Comparison of ENCODE assay signal across 9 cellular contexts in the genomic region with DNA sequence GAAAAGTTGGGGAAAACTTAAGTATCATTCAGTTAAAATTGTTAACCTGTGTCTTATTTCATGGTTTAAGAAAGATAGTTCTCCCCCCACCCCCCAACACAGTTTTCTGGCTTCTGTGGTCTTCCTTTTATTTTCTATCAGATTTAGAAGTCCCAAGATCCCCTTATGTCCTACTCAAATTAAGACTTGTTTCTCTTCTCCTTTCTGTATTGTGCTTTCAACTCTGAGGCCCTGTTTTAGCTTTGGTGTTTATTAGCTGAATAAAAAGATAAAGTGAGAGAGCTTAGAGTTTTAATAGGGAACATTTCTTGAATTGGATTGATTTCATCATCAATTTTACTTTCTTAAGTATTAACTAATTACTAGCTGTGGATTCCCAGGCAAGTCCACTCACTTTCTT.
DNase-seq lines count a peak whose midpoint lies in the region; ATAC-seq and TF ChIP-seq lines count a peak whose summit lies in the region.
"Had no signal": no experiment of that assay in that cellular context is flagged by ENCODE, and none has a peak within 500 bp of the region (broad histone marks: within the 10 kb centered on the region; RNA-seq: fewer than 3 reads in every experiment).

No MANE protein-coding gene starts in this region.

- peaks cover 22% of the 10 kb centered on the region for H3K27me3 ChIP-seq in OCI-LY3 (ENCODE audit: low read depth, low read length)
- no peaks in the 10 kb centered on the region for H3K27me3 ChIP-seq in neural cell (ENCODE audit: insufficient read depth, low read depth, low read length)
- no peaks in the 10 kb centered on the region for H3K27me3 ChIP-seq in brain microvascular endothelial cell (replicated peaks)

- peaks cover 52% of the 10 kb centered on the region for H3K79me2 ChIP-seq in OCI-LY3 (ENCODE audit: low read length)
- H3K79me2 ChIP-seq in neural cell (replicated peaks; ENCODE audit: insufficient read depth, low read length): peaks cover 19% of the 10 kb centered on the region

- in situ Hi-C loops in brain microvascular endothelial cell (cut with HindIII; ENCODE audit: low pct_ligation_motif_present, low sequenced_read_pairs): no loop called here

- ATAC-seq in GM18909 (IDR thresholded peaks at IDR 0.05; ENCODE audit: poor library complexity, unreplicated experiment) (peak; percentile 59), HG02623 (IDR thresholded peaks at IDR 0.05; ENCODE audit: unreplicated experiment) (peak; percentile 40)

- H3K27ac ChIP-seq in OCI-LY3 (ENCODE audit: low read length) (no peak overlapping the region), neural cell (ENCODE audit: low read length) (peak overlapping the region; percentile 72), brain microvascular endothelial cell (no peak overlapping the region)

- no peaks in the 10 kb centered on the region for H3K9me3 ChIP-seq in OCI-LY3 (ENCODE audit: insufficient read depth, low read length)
- H3K9me3 ChIP-seq in neural cell (ENCODE audit: low read length): no peaks in the 10 kb centered on the region

- H3K4me2 ChIP-seq in OCI-LY3 (ENCODE audit: low read length): peak overlapping the region; percentile 57
- H3K4me2 ChIP-seq in neural cell (ENCODE audit: low read length): peak overlapping the region; percentile 54

- no peak for TF ChIP-seq EP300 in neural cell (conservative IDR thresholded peaks at IDR 0.05; ENCODE audit: poor library complexity, severe bottlenecking)

- H2AFZ ChIP-seq in OCI-LY3 (ENCODE audit: low read depth, low read length) (no peak overlapping the region), neural cell (ENCODE audit: low read depth, low read length) (no peak overlapping the region)

- H3K36me3 ChIP-seq in OCI-LY3 (replicated peaks; ENCODE audit: low read depth, low read length): no peaks in the 10 kb centered on the region
- H3K36me3 ChIP-seq in neural cell (ENCODE audit: insufficient read depth, low read length): no peaks in the 10 kb centered on the region
- H3K36me3 ChIP-seq in brain microvascular endothelial cell (replicated peaks): no peaks in the 10 kb centered on the region

- peaks cover 8% of the 10 kb centered on the region for H3F3A ChIP-seq in neural cell (ENCODE audit: insufficient read depth, low read length, poor library complexity, severe bottlenecking)

- H3K4me1 ChIP-seq in OCI-LY3 (ENCODE audit: low read length): peaks cover 36% of the 10 kb centered on the region

- H3K9me2 ChIP-seq in neural cell (ENCODE audit: insufficient read depth, low read length): no peaks in the 10 kb centered on the region

- DNase-seq in SIG-M5 treated with dmso at 0.1 percent for 504 hours (lab: John Stamatoyannopoulos, UW; ENCODE audit: unreplicated experiment) (no peak), NCI-H187 (lab: John Stamatoyannopoulos, UW) (no peak), brain microvascular endothelial cell (no peak)
- no peak for DNase-seq in stimulated activated CD8-positive, alpha-beta memory T cell treated with anti-CD3 and anti-CD28 coated beads, Interleukin-4, amount 100 ng/mL, for 48 hours
- DNase-seq: activated effector memory CD4-positive, alpha-beta T cell treated with anti-CD3 and anti-CD28 coated beads, Interleukin-2, amount 50 U/mL, for 16 hours had no signal

- H4K20me1 ChIP-seq in OCI-LY3 (ENCODE audit: insufficient read depth, low read length) (peaks cover 60% of the 10 kb centered on the region), neural cell (ENCODE audit: insufficient read depth) (no peaks in the 10 kb centered on the region)

- TF ChIP-seq CTCF in OCI-LY3 (IDR thresholded peaks at IDR 0.05; ENCODE audit: low read depth, low read length): no peak
- TF ChIP-seq CTCF in neural cell (IDR thresholded peaks at IDR 0.05; ENCODE audit: poor library complexity, severe bottlenecking): no peak
- TF ChIP-seq CTCF in brain microvascular endothelial cell (IDR thresholded peaks at IDR 0.05; ENCODE audit: low read depth, low read length, missing control alignments): no peak

- peak overlapping the region; percentile 20 for H3K4me3 ChIP-seq in OCI-LY3 (ENCODE audit: low read length)
- peak overlapping the region; percentile 45 for H3K4me3 ChIP-seq in neural cell (ENCODE audit: low read length)
- H3K4me3 ChIP-seq in brain microvascular endothelial cell (ENCODE audit: low read depth, low read length): no peak overlapping the region

- no peak for TF ChIP-seq RAD21 in neural cell (conservative IDR thresholded peaks at IDR 0.05)

- H3K9ac ChIP-seq in OCI-LY3 (ENCODE audit: low read length) (0 out of 2 replicates have a peak overlapping the region, but pooled peaks have one; percentile 0), neural cell (ENCODE audit: low read length) (no peak overlapping the region)

TF ChIP-seq in neural cell, 6 proteins besides CTCF, POLR2A, EP300 and RAD21:
- TF ChIP-seq SMC3 (conservative IDR thresholded peaks at IDR 0.05; ENCODE audit: poor library complexity) (no peak), EZH2 (IDR thresholded peaks at IDR 0.05; ENCODE audit: borderline replicate concordance, insufficient read depth, low read length, poor library complexity, severe bottlenecking) (no peak)
- TF ChIP-seq, protein P1, sequence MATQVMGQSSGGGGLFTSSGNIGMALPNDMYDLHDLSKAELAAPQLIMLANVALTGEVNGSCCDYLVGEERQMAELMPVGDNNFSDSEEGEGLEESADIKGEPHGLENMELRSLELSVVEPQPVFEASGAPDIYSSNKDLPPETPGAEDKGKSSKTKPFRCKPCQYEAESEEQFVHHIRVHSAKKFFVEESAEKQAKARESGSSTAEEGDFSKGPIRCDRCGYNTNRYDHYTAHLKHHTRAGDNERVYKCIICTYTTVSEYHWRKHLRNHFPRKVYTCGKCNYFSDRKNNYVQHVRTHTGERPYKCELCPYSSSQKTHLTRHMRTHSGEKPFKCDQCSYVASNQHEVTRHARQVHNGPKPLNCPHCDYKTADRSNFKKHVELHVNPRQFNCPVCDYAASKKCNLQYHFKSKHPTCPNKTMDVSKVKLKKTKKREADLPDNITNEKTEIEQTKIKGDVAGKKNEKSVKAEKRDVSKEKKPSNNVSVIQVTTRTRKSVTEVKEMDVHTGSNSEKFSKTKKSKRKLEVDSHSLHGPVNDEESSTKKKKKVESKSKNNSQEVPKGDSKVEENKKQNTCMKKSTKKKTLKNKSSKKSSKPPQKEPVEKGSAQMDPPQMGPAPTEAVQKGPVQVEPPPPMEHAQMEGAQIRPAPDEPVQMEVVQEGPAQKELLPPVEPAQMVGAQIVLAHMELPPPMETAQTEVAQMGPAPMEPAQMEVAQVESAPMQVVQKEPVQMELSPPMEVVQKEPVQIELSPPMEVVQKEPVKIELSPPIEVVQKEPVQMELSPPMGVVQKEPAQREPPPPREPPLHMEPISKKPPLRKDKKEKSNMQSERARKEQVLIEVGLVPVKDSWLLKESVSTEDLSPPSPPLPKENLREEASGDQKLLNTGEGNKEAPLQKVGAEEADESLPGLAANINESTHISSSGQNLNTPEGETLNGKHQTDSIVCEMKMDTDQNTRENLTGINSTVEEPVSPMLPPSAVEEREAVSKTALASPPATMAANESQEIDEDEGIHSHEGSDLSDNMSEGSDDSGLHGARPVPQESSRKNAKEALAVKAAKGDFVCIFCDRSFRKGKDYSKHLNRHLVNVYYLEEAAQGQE (IDR thresholded peaks at IDR 0.05; ENCODE audit: borderline replicate concordance): no peak
